9 cellular contexts compared by ENCODE assay signal in the genomic region with DNA sequence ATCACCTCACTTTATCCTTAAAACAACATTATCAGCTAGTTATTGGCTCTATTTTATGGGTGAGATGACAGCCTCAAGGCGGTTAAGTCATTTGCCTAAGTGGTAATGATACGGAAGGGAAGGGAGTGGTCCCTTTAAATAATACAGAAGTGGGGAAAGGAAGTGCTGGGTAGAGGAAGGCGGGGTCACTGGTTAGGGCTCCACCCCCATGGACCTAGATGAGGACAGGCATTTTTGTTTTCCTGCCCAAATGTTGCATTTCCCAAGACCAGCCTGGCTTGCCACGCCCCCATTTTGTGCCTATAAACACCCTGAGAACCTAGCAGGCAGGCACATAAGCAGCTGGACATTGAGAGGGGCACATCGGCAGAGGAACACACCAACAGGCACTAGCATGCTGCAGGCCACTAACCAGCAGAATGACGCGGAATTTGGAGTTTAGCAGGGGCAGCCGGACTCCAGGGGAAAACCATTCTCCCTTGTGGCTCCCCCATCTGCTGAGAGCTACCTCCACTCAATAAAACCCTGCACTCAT.
DNase-seq lines count a peak whose midpoint lies in the region; ATAC-seq and TF ChIP-seq lines count a peak whose summit lies in the region.
"Had no signal": no experiment of that assay in that cellular context is flagged by ENCODE, and none has a peak within 500 bp of the region (broad histone marks: within the 10 kb centered on the region; RNA-seq: fewer than 3 reads in every experiment).

No MANE protein-coding gene starts in this region.

- ATAC-seq in GM19043 (IDR thresholded peaks at IDR 0.05; ENCODE audit: low read depth, unreplicated experiment) (peak; percentile 56), HG03460 (IDR thresholded peaks at IDR 0.05; ENCODE audit: unreplicated experiment) (no peak), HG02870 (IDR thresholded peaks at IDR 0.05; ENCODE audit: unreplicated experiment) (no peak)
- no peak for ATAC-seq in activated CD4-positive, CD25-positive, alpha-beta regulatory T cell treated with anti-CD3 and anti-CD28 coated beads, Interleukin-2, amount 50 U/mL, for 24 hours

- H3K9me3 ChIP-seq in OCI-LY3 (ENCODE audit: insufficient read depth, low read length), result no peaks in the 10 kb centered on the region

- no peak for TF ChIP-seq CTCF in OCI-LY3 (IDR thresholded peaks at IDR 0.05; ENCODE audit: low read depth, low read length)

- H3K4me1 ChIP-seq in OCI-LY3 (ENCODE audit: low read length) (peaks cover 31% of the 10 kb centered on the region), rectal smooth muscle tissue (ENCODE audit: control insufficient read depth, insufficient read depth, low read length) (peaks cover 6% of the 10 kb centered on the region)

- H3K4me3 ChIP-seq in OCI-LY3 (ENCODE audit: low read length) (peak overlapping the region; percentile 84), rectal smooth muscle tissue (ENCODE audit: low read length) (peak overlapping the region; percentile 53)
- H3K4me3 ChIP-seq: cardiac muscle cell had no signal

- peak; percentile 84 for DNase-seq in foreskin melanocyte
- DNase-seq in DMS53 treated with DMSO at 0.1 percent for 48 hours (lab: John Stamatoyannopoulos, UW; ENCODE audit: unreplicated experiment), result no peak

- H3K36me3 ChIP-seq in OCI-LY3 (replicated peaks; ENCODE audit: low read depth, low read length) (no peaks in the 10 kb centered on the region), rectal smooth muscle tissue (ENCODE audit: control insufficient read depth, insufficient read depth, low read length) (no peaks in the 10 kb centered on the region)
- H3K36me3 ChIP-seq: cardiac muscle cell had no signal

- no peaks in the 10 kb centered on the region for H4K20me1 ChIP-seq in OCI-LY3 (ENCODE audit: insufficient read depth, low read length)

- peak overlapping the region; percentile 84 for H3K4me2 ChIP-seq in OCI-LY3 (ENCODE audit: low read length)

- no peaks in the 10 kb centered on the region for H3K27me3 ChIP-seq in OCI-LY3 (ENCODE audit: low read depth, low read length)
- H3K27me3 ChIP-seq in rectal smooth muscle tissue (ENCODE audit: control insufficient read depth, insufficient read depth, low read length), result no peaks in the 10 kb centered on the region
- H3K27me3 ChIP-seq: cardiac muscle cell had no signal

- peak overlapping the region; percentile 67 for H3K9ac ChIP-seq in OCI-LY3 (ENCODE audit: low read length)
- no peak overlapping the region for H3K9ac ChIP-seq in rectal smooth muscle tissue (ENCODE audit: low read length)

- H2AFZ ChIP-seq in OCI-LY3 (ENCODE audit: low read depth, low read length), result peak overlapping the region; percentile 93

- H3K27ac ChIP-seq in OCI-LY3 (ENCODE audit: low read length) (peak overlapping the region; percentile 57), rectal smooth muscle tissue (ENCODE audit: low read depth, low read length) (peak overlapping the region; percentile 62)
- H3K27ac ChIP-seq: cardiac muscle cell had no signal

- no peaks in the 10 kb centered on the region for H3K79me2 ChIP-seq in OCI-LY3 (ENCODE audit: low read length)
